ENCODE assay signal across 20 cellular contexts in the genomic region with DNA sequence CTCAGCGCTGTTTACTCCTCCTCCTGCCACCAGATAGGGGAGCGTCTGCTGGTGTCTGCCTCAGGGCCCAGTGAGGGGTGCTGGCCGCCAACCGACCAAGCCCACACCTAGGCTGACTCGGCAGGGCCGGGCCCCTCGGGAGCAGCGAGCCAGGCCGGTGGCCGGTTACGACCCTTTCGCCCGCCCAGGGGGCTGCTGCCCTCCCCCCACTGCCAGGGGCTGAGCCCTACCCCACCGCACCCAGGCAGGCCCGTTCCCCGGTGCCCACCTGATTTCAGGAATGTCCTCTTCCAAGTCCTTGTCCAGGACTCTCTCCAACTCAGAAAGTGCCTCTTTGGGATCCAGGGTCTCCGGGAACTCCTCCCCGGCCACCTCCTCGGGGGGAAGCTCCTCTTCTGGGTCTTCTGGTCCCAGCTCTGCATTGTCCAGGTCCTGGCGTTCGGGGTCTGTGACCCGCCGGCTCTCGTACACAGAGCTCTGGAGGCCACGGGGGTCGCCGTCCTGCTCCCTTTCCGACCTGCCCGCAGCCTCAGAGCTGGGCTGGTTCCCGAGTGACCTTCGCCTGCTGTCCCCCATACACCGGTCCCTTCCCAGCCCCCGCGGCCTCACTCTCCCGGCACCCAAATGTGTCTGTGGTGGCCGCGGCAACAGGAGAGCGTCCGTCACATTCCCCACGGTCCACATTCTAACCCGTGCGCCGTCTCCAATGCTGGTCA. TPM values are rescaled to one million over a fixed set of nuclear protein-coding genes. Genes with fewer than 3 reads are reported as not detected.
DNase-seq lines count a peak whose midpoint lies in the region; ATAC-seq and TF ChIP-seq lines count a peak whose summit lies in the region.
"Had no signal": no experiment of that assay in that cellular context is flagged by ENCODE, and none has a peak within 500 bp of the region (broad histone marks: within the 10 kb centered on the region; RNA-seq: fewer than 3 reads in every experiment).

No MANE protein-coding gene starts in this region.

- TF ChIP-seq CTCF in WTC11 (IDR thresholded peaks at IDR 0.05) = no peak
- TF ChIP-seq CTCF in type B pancreatic cell (conservative IDR thresholded peaks at IDR 0.05) = no peak

- H3K79me1 ChIP-seq in trophoblast cell (ENCODE audit: low read length) (no peaks in the 10 kb centered on the region), mesendoderm (ENCODE audit: low read length) (no peaks in the 10 kb centered on the region)

- H3K36me3 Mint-ChIP-seq in activated CD4-positive, alpha-beta T cell treated with anti-CD3 and anti-CD28 coated beads, Interleukin-2, amount 10 ng/mL, durations not matched to agents 7 days and 5 days (ENCODE audit: low read depth) = no peaks in the 10 kb centered on the region
- H3K36me3 Mint-ChIP-seq in WTC11 = peaks cover 1% of the 10 kb centered on the region; the same call in 1 of the 2 replicates
- H3K36me3 Mint-ChIP-seq in type B pancreatic cell = no peaks in the 10 kb centered on the region
- H3K36me3 Mint-ChIP-seq: CD4-positive, alpha-beta memory T cell had no signal

- H3K27ac Mint-ChIP-seq in activated CD4-positive, alpha-beta T cell treated with anti-CD3 and anti-CD28 coated beads, Interleukin-2, amount 10 ng/mL, durations not matched to agents 7 days and 5 days = peak overlapping the region; percentile 13
- H3K27ac Mint-ChIP-seq in WTC11 (peak overlapping the region; percentile 53), type B pancreatic cell (no peak overlapping the region)
- H3K27ac Mint-ChIP-seq: CD4-positive, alpha-beta memory T cell had no signal

- H3K4ac ChIP-seq in trophoblast cell (ENCODE audit: low read depth, low read length) (no peak overlapping the region), mesendoderm (ENCODE audit: low read depth, low read length) (no peak overlapping the region)

- H3K9me3 ChIP-seq in trophoblast cell (ENCODE audit: insufficient read depth, low read depth, low read length) = peaks cover 3% of the 10 kb centered on the region
- H3K9me3 ChIP-seq: HAP-1, SJCRH30 had no signal

- peaks cover 2% of the 10 kb centered on the region for H3K4me1 Mint-ChIP-seq in activated CD4-positive, alpha-beta T cell treated with anti-CD3 and anti-CD28 coated beads, Interleukin-2, amount 10 ng/mL, durations not matched to agents 7 days and 5 days
- H3K4me1 Mint-ChIP-seq in WTC11 (no peaks in the 10 kb centered on the region; the same call in 1 of the 2 replicates), type B pancreatic cell (ENCODE audit: unreplicated experiment) (peaks cover 7% of the 10 kb centered on the region)

- H3K23ac ChIP-seq in trophoblast cell (ENCODE audit: low read length) (no peak overlapping the region), mesendoderm (ENCODE audit: low read length) (no peak overlapping the region)

- ATAC-seq in WTC11 = peak; percentile 15; the same call in 1 of the 2 replicates
- ATAC-seq: Panc1 had no signal

- no peaks in the 10 kb centered on the region for H3K9me3 Mint-ChIP-seq in activated CD4-positive, alpha-beta T cell treated with anti-CD3 and anti-CD28 coated beads, Interleukin-2, amount 10 ng/mL, durations not matched to agents 7 days and 5 days
- H3K9me3 Mint-ChIP-seq in WTC11 = peaks cover 6% of the 10 kb centered on the region
- H3K9me3 Mint-ChIP-seq in type B pancreatic cell = no peaks in the 10 kb centered on the region

- H3K4me3 ChIP-seq in trophoblast cell (ENCODE audit: low read depth, low read length) (no peak overlapping the region), mesendoderm (ENCODE audit: low read length) (no peak overlapping the region)
- H3K4me3 ChIP-seq: BLaER1 treated with 17β-estradiol and CSF1 and Interleukin-3, amounts not matched to agents 10 nM and 100 nM; HAP-1; SJCRH30 had no signal

- no peaks in the 10 kb centered on the region for H3K36me3 ChIP-seq in trophoblast cell (ENCODE audit: control insufficient read depth in 1 of 2, insufficient read depth in 2 of 2, low read length in 2 of 2)
- H3K36me3 ChIP-seq in mesendoderm (ENCODE audit: control insufficient read depth, insufficient read depth, low read length) = no peaks in the 10 kb centered on the region
- H3K36me3 ChIP-seq: BLaER1 treated with 17β-estradiol and CSF1 and Interleukin-3, amounts not matched to agents 10 nM and 100 nM; HAP-1; SJCRH30 had no signal

- no peak overlapping the region for H2BK5ac ChIP-seq in trophoblast cell (ENCODE audit: low read depth, low read length, poor library complexity)
- no peak overlapping the region for H2BK5ac ChIP-seq in mesendoderm (ENCODE audit: low read length)

- H4K12ac ChIP-seq in trophoblast cell (ENCODE audit: low read depth, low read length) = no peak overlapping the region

- no peak overlapping the region for H4K5ac ChIP-seq in mesendoderm (ENCODE audit: low read length)

- no peak overlapping the region for H3K14ac ChIP-seq in trophoblast cell (ENCODE audit: low read length)

- no peak overlapping the region for H2AFZ ChIP-seq in trophoblast cell (ENCODE audit: insufficient read depth, low read length, poor library complexity)

- no peak overlapping the region for H3K4me2 ChIP-seq in trophoblast cell (ENCODE audit: low read length)
- no peak overlapping the region for H3K4me2 ChIP-seq in mesendoderm (ENCODE audit: low read length)
- H3K4me2 ChIP-seq: BLaER1 treated with 17β-estradiol and CSF1 and Interleukin-3, amounts not matched to agents 10 nM and 100 nM had no signal

- H2BK120ac ChIP-seq in trophoblast cell (ENCODE audit: insufficient read depth, low read length, poor library complexity) (no peak overlapping the region), mesendoderm (ENCODE audit: low read depth, low read length) (no peak overlapping the region)

- H3K18ac ChIP-seq in trophoblast cell (ENCODE audit: low read length) = no peak overlapping the region
- no peak overlapping the region for H3K18ac ChIP-seq in mesendoderm (ENCODE audit: low read length)

- POLR2A ChIA-PET in activated CD4-positive, alpha-beta T cell treated with anti-CD3 and anti-CD28 coated beads, Interleukin-2, amount 10 ng/mL, durations not matched to agents 7 days and 5 days (lab: Charles Lee) = no interaction called here
- POLR2A ChIA-PET in WTC11 (lab: Charles Lee) = no interaction called here

- no CpG with 5 or more reads among the region's 43 CpGs for WGBS in trophoblast cell (ENCODE audit: extremely low coverage, insufficient coverage, insufficient read length)
- no CpG with 5 or more reads among the region's 43 CpGs for WGBS in mesendoderm (ENCODE audit: extremely low coverage, insufficient coverage, low lambda C conversion rate)

- H3K79me2 ChIP-seq in trophoblast cell (ENCODE audit: control insufficient read depth, insufficient read depth, low read length, poor library complexity) = no peaks in the 10 kb centered on the region
- H3K79me2 ChIP-seq in mesendoderm (ENCODE audit: control insufficient read depth, insufficient read depth, low read length) = no peaks in the 10 kb centered on the region

- H2BK12ac ChIP-seq in trophoblast cell (ENCODE audit: low read length) = no peak overlapping the region

- H3K4me1 ChIP-seq in trophoblast cell (ENCODE audit: control insufficient read depth in 1 of 2, insufficient read depth in 2 of 2, low read length in 2 of 2) (no peaks in the 10 kb centered on the region), mesendoderm (ENCODE audit: control insufficient read depth, low read depth, low read length) (no peaks in the 10 kb centered on the region)
- H3K4me1 ChIP-seq: BLaER1 treated with 17β-estradiol and CSF1 and Interleukin-3, amounts not matched to agents 10 nM and 100 nM; HAP-1; SJCRH30 had no signal

- H3K27me3 Mint-ChIP-seq in activated CD4-positive, alpha-beta T cell treated with anti-CD3 and anti-CD28 coated beads, Interleukin-2, amount 10 ng/mL, durations not matched to agents 7 days and 5 days = no peaks in the 10 kb centered on the region
- H3K27me3 Mint-ChIP-seq in WTC11 (ENCODE audit: low read depth) = peaks cover 6% of the 10 kb centered on the region
- H3K27me3 Mint-ChIP-seq in type B pancreatic cell = peaks cover 11% of the 10 kb centered on the region

- H3K9ac ChIP-seq in trophoblast cell (ENCODE audit: low read length) (no peak overlapping the region), mesendoderm (ENCODE audit: low read length) (no peak overlapping the region)
- H3K9ac ChIP-seq: BLaER1 treated with 17β-estradiol and CSF1 and Interleukin-3, amounts not matched to agents 10 nM and 100 nM had no signal

- H2AK5ac ChIP-seq in trophoblast cell (ENCODE audit: low read length) (no peak overlapping the region), mesendoderm (ENCODE audit: low read length) (no peak overlapping the region)

- H3K27ac ChIP-seq in trophoblast cell (ENCODE audit: low read depth, low read length) (no peak overlapping the region), mesendoderm (ENCODE audit: low read depth, low read length) (no peak overlapping the region)
- H3K27ac ChIP-seq: 22Rv1; BLaER1 treated with 17β-estradiol and CSF1 and Interleukin-3, amounts not matched to agents 10 nM and 100 nM; SJCRH30 had no signal

- no peak overlapping the region for H3K56ac ChIP-seq in mesendoderm (ENCODE audit: low read length)

- no peak overlapping the region for H4K91ac ChIP-seq in trophoblast cell (ENCODE audit: low read depth, low read length)

- no peak overlapping the region for H3K4me3 Mint-ChIP-seq in activated CD4-positive, alpha-beta T cell treated with anti-CD3 and anti-CD28 coated beads, Interleukin-2, amount 10 ng/mL, durations not matched to agents 7 days and 5 days
- H3K4me3 Mint-ChIP-seq in WTC11 (no peak overlapping the region), type B pancreatic cell (no peak overlapping the region)
- H3K4me3 Mint-ChIP-seq: CD4-positive, alpha-beta memory T cell had no signal

- H4K8ac ChIP-seq in trophoblast cell (ENCODE audit: low read depth, low read length) = no peak overlapping the region
- H4K8ac ChIP-seq in mesendoderm (ENCODE audit: low read depth, low read length) = no peak overlapping the region

- CTCF ChIA-PET in activated CD4-positive, alpha-beta T cell treated with anti-CD3 and anti-CD28 coated beads, Interleukin-2, amount 10 ng/mL, durations not matched to agents 7 days and 5 days (lab: Charles Lee) = no interaction called here
- CTCF ChIA-PET in WTC11 (lab: Charles Lee) = interaction anchor here (0.7 to 1.7 kb wide), 3 partner anchors 131 to 135 kb away, joined by 3 to 4 read pairs (median 4); no protein-coding TSS in a partner anchor

- no peak for DNase-seq in activated CD4-positive, alpha-beta T cell treated with anti-CD3 and anti-CD28 coated beads, Interleukin-2, amount 10 ng/mL, durations not matched to agents 7 days and 5 days
- DNase-seq in activated CD4-positive, alpha-beta T cell treated with anti-CD3 and anti-CD28 coated beads for 4 hours = no peak
- DNase-seq in WTC11 (ENCODE audit: low spot score) (no peak), mesenteric fat pad (ENCODE audit: low spot score) (peak; percentile 84), type B pancreatic cell (ENCODE audit: extremely low spot score, unreplicated experiment) (peak; percentile 66), trophoblast cell (no peak), DMS 273 treated with DMSO at 0.1 percent for 48 hours (lab: John Stamatoyannopoulos, UW) (no peak), mesendoderm (no peak)
- DNase-seq: CD4-positive, alpha-beta memory T cell; DMS53; GDM1; KG1; NCI-H2081; NCI-H774; NK-92 treated with Interleukin-12 subunit alpha and Interleukin-12 subunit beta, amount 100 ng/mL, for 24 hours; SJCRH30 had no signal

- no peak overlapping the region for H2BK15ac ChIP-seq in mesendoderm (replicated peaks; ENCODE audit: low read depth)

- H3K27me3 ChIP-seq in trophoblast cell (ENCODE audit: insufficient read depth, low read length) (no peaks in the 10 kb centered on the region), mesendoderm (ENCODE audit: insufficient read depth, low read length, poor library complexity) (no peaks in the 10 kb centered on the region)
- H3K27me3 ChIP-seq: BLaER1 treated with 17β-estradiol and CSF1 and Interleukin-3, amounts not matched to agents 10 nM and 100 nM had no signal

RNA-seq across cellular contexts. Expression of gene MIER2, which starts 31.0 kb away (rescaled TPM):
- 10 to 100 TPM; 20.7 to 22.0 TPM for total RNA-seq in activated CD4-positive, alpha-beta T cell treated with anti-CD3 and anti-CD28 coated beads, Interleukin-2, amount 10 ng/mL, durations not matched to agents 7 days and 5 days
- total RNA-seq in WTC11 (2021) (56.3 to 63.6 TPM (median 60.9 TPM) in 3 replicates), mesenteric fat pad (53.5 TPM), type B pancreatic cell (ENCODE audit: low replicate concordance) (42.3 and 43.3 TPM in 2 replicates)
- 38.2 and 39.1 TPM in 2 replicates for polyA plus RNA-seq in trophoblast cell (2013)
- 36.3 TPM for polyA plus RNA-seq in mesendoderm (2013, experiment 1 of 2)
- 37.7 TPM for polyA plus RNA-seq in mesendoderm (2013, experiment 2 of 2)

RNA-seq across cellular contexts. Expression of gene C2CD4C, which starts 33.4 kb away (rescaled TPM):
- total RNA-seq in activated CD4-positive, alpha-beta T cell treated with anti-CD3 and anti-CD28 coated beads, Interleukin-2, amount 10 ng/mL, durations not matched to agents 7 days and 5 days = not detected
- total RNA-seq in WTC11 (2021) (6.6 to 9.8 TPM (median 7.9 TPM) in 3 replicates), mesenteric fat pad (5.9 TPM), type B pancreatic cell (ENCODE audit: low replicate concordance) (6.0 and 7.2 TPM in 2 replicates)
- polyA plus RNA-seq in trophoblast cell (2013) = 1.4 and 1.7 TPM in 2 replicates
- polyA plus RNA-seq in mesendoderm (2013, experiment 1 of 2) = 1.4 TPM
- 1.5 TPM for polyA plus RNA-seq in mesendoderm (2013, experiment 2 of 2)
- total RNA-seq: CD4-positive, alpha-beta memory T cell had no signal
- polyA plus RNA-seq: CD4-positive, alpha-beta memory T cell had no signal

Comparison
In these comparisons a context has a peak if more than half of its experiments do, and no peak if none do; other contexts are left out.
1. DNase-seq: peak in mesenteric fat pad (single experiment) and type B pancreatic cell (single experiment); none in activated CD4-positive, alpha-beta T cell treated with anti-CD3 and anti-CD28 coated beads, Interleukin-2, amount 10 ng/mL, durations not matched to agents 7 days and 5 days (single experiment), activated CD4-positive, alpha-beta T cell treated with anti-CD3 and anti-CD28 coated beads for 4 hours (0 of 2), WTC11 (single experiment), trophoblast cell (0 of 2), DMS 273 treated with DMSO at 0.1 percent for 48 hours (single experiment) and mesendoderm (single experiment).